ENCODE assay signal across 23 cellular contexts in the genomic region with DNA sequence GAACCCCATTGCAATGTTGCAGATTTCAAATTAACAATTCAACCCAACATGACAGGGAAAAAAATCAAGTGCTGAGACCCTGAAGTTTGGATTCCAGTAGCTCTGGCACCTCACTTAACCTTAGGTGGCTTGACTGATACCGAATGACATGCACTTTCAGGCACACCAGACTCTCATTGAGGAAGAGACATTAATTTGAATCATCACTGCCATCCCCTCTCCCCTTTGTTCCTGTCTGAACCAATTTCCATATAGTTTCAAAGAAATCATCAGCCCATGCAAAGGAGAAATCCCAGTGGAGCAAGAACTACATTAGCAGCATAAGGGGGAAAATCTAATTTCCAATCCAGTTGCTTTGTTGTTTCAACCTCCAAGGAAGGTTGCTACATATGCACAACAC. TPM values are rescaled to one million over a fixed set of nuclear protein-coding genes. Genes with fewer than 3 reads are reported as not detected.
DNase-seq lines count a peak whose midpoint lies in the region; ATAC-seq and TF ChIP-seq lines count a peak whose summit lies in the region.
"Had no signal": no experiment of that assay in that cellular context is flagged by ENCODE, and none has a peak within 500 bp of the region (broad histone marks: within the 10 kb centered on the region; RNA-seq: fewer than 3 reads in every experiment).

No MANE protein-coding gene starts in this region.

- WGBS in heart left ventricle, 4 donors: 46 to 62% (median 58%) methylated on average over 1 of the region's 1 CpG
- 29 to 59% methylated on average over 1 of the region's 1 CpG for WGBS in tibial nerve, 2 donors

- no peaks in the 10 kb centered on the region for H3K27me3 ChIP-seq in heart left ventricle
- H3K27me3 ChIP-seq in tibial nerve: no peaks in the 10 kb centered on the region
- H3K27me3 ChIP-seq in PC-9 (ENCODE audit: insufficient read depth, low read depth): no peaks in the 10 kb centered on the region
- H3K27me3 ChIP-seq: upper lobe of right lung had no signal

- no peak for TF ChIP-seq EP300 in tibial nerve (IDR thresholded peaks at IDR 0.05)

- no TSS peak for BruUV-seq in PC-9 (replicated peaks; lab: Mats Ljungman, UMichigan)

- no peaks in the 10 kb centered on the region for H3K27me3 Mint-ChIP-seq in naive thymus-derived CD8-positive, alpha-beta T cell
- H3K27me3 Mint-ChIP-seq: activated naive CD8-positive, alpha-beta T cell treated with anti-CD3 and anti-CD28 coated beads, Interleukin-2, amount 50 U/mL, for 24 hours; stimulated activated naive CD8-positive, alpha-beta T cell treated with anti-CD3 and anti-CD28 coated beads, Interleukin-15, amount 100 ng/mL, for 72 hours had no signal

- peak overlapping the region in 8 of 10 donors; percentile 9 to 97 (median 68) for H3K27ac Mint-ChIP-seq in naive thymus-derived CD8-positive, alpha-beta T cell
- H3K27ac Mint-ChIP-seq: activated naive CD8-positive, alpha-beta T cell treated with anti-CD3 and anti-CD28 coated beads, Interleukin-2, amount 50 U/mL, for 24 hours; T-helper 2 cell treated with Interferon-gamma antibody and Interleukin-4, amounts not matched to agents 5 μg/mL and 100 μg/mL, for 36 hours had no signal

- H3K4me1 ChIP-seq in heart left ventricle (peaks cover 37 to 100% (median 92%) of the 10 kb centered on the region in 12 donors), tibial nerve (peaks cover 3 to 100% (median 76%) of the 10 kb centered on the region in 4 donors), PC-9 (replicated peaks; ENCODE audit: insufficient read depth) (no peaks in the 10 kb centered on the region; the same call in 1 of the 2 replicates)

- H3K9me3 ChIP-seq in heart left ventricle (no peaks in the 10 kb centered on the region), tibial nerve (no peaks in the 10 kb centered on the region), PC-9 (ENCODE audit: insufficient read depth, low read depth) (no peaks in the 10 kb centered on the region)
- H3K9me3 ChIP-seq: mucosa of descending colon, upper lobe of right lung had no signal

- DNase-seq in heart left ventricle (no peak), cardiac septum (ENCODE audit: low spot score) (no peak), tibial nerve (ENCODE audit: low spot score in 2 of 2) (no peak), PC-9 (no peak), GM19238 (ENCODE audit: insufficient read length, low spot score) (no peak)
- no peak for DNase-seq in naive thymus-derived CD8-positive, alpha-beta T cell
- DNase-seq: activated CD8-positive, alpha-beta memory T cell treated with anti-CD3 and anti-CD28 coated beads, Interleukin-2, amount 50 U/mL, for 48 hours; activated naive CD8-positive, alpha-beta T cell treated with anti-CD3 and anti-CD28 coated beads, Interleukin-2, amount 50 U/mL, for 24 hours; cortex of kidney; DMS 273 treated with DMSO at 0.1 percent for 48 hours; H7; head of caudate nucleus; IMR-90; mucosa of descending colon; NCI-H524; nucleus accumbens; stimulated activated naive CD8-positive, alpha-beta T cell treated with anti-CD3 and anti-CD28 coated beads, Interleukin-15, amount 100 ng/mL, for 72 hours; upper lobe of right lung; WERI-Rb-1 had no signal

- H3K9me2 ChIP-seq in PC-9 (ENCODE audit: insufficient read depth): no peaks in the 10 kb centered on the region

- H2AFZ ChIP-seq in PC-9: no peak overlapping the region

- H3K9me3 Mint-ChIP-seq in naive thymus-derived CD8-positive, alpha-beta T cell: no peaks in the 10 kb centered on the region
- H3K9me3 Mint-ChIP-seq: activated naive CD8-positive, alpha-beta T cell treated with anti-CD3 and anti-CD28 coated beads, Interleukin-2, amount 50 U/mL, for 24 hours; stimulated activated naive CD8-positive, alpha-beta T cell treated with anti-CD3 and anti-CD28 coated beads, Interleukin-15, amount 100 ng/mL, for 72 hours; T-helper 2 cell treated with Interferon-gamma antibody and Interleukin-4, amounts not matched to agents 5 μg/mL and 100 μg/mL, for 36 hours had no signal

- H3F3A ChIP-seq in PC-9 (ENCODE audit: insufficient read depth, low read depth): no peaks in the 10 kb centered on the region

- TF ChIP-seq POLR2A in heart left ventricle (IDR thresholded peaks at IDR 0.05): no peak
- TF ChIP-seq POLR2A in tibial nerve (IDR thresholded peaks at IDR 0.05): no peak

- CTCF ChIA-PET in PC-9 (lab: Charles Lee): no interaction called here

- POLR2A ChIA-PET in naive thymus-derived CD8-positive, alpha-beta T cell (lab: Charles Lee): no interaction called here
- POLR2A ChIA-PET in PC-9 (lab: Charles Lee; ENCODE audit: unreplicated experiment): no interaction called here

- ATAC-seq in heart left ventricle (no peak), HG03469 (IDR thresholded peaks at IDR 0.05; ENCODE audit: unreplicated experiment) (no peak)
- ATAC-seq in naive thymus-derived CD8-positive, alpha-beta T cell: no peak
- ATAC-seq: activated naive CD8-positive, alpha-beta T cell treated with anti-CD3 and anti-CD28 coated beads, Interleukin-2, amount 50 U/mL, for 24 hours; mucosa of descending colon; SK-N-SH treated with all-trans-retinoic acid at 6 μM for 48 hours; stimulated activated naive CD8-positive, alpha-beta T cell treated with anti-CD3 and anti-CD28 coated beads, Interleukin-15, amount 100 ng/mL, for 72 hours; upper lobe of right lung had no signal

- TF ChIP-seq CTCF in heart left ventricle (IDR thresholded peaks at IDR 0.05) (no peak), VCaP (conservative IDR thresholded peaks at IDR 0.05) (no peak), tibial nerve (IDR thresholded peaks at IDR 0.05) (no peak), PC-9 (conservative IDR thresholded peaks at IDR 0.05) (no peak)

- H3K36me3 ChIP-seq in heart left ventricle (no peaks in the 10 kb centered on the region), tibial nerve (no peaks in the 10 kb centered on the region), PC-9 (ENCODE audit: low read depth) (no peaks in the 10 kb centered on the region)
- H3K36me3 ChIP-seq: upper lobe of right lung, WERI-Rb-1 had no signal

- no peak overlapping the region for H3K4me3 Mint-ChIP-seq in naive thymus-derived CD8-positive, alpha-beta T cell
- H3K4me3 Mint-ChIP-seq: activated naive CD8-positive, alpha-beta T cell treated with anti-CD3 and anti-CD28 coated beads, Interleukin-2, amount 50 U/mL, for 24 hours; stimulated activated naive CD8-positive, alpha-beta T cell treated with anti-CD3 and anti-CD28 coated beads, Interleukin-15, amount 100 ng/mL, for 72 hours; T-helper 2 cell treated with Interferon-gamma antibody and Interleukin-4, amounts not matched to agents 5 μg/mL and 100 μg/mL, for 36 hours had no signal

- H4K20me1 ChIP-seq in PC-9 (ENCODE audit: insufficient read depth): no peaks in the 10 kb centered on the region

- no peak overlapping the region for H3K4me2 ChIP-seq in PC-9

- H3K79me2 ChIP-seq in PC-9 (ENCODE audit: low read depth): peaks cover 9% of the 10 kb centered on the region; the same call in 1 of the 2 replicates

- H3K36me3 Mint-ChIP-seq in naive thymus-derived CD8-positive, alpha-beta T cell: peaks cover 0 to 18% (median 12%) of the 10 kb centered on the region in 3 donors

- H3K4me3 ChIP-seq in heart left ventricle (no peak overlapping the region), tibial nerve (no peak overlapping the region), PC-9 (no peak overlapping the region)
- H3K4me3 ChIP-seq: mucosa of descending colon, upper lobe of right lung had no signal

- H3K27ac ChIP-seq in heart left ventricle (peak overlapping the region in 8 of 12 donors; percentile 21 to 91 (median 75)), VCaP (peak overlapping the region; percentile 44; the same call in 1 of the 2 replicates), tibial nerve (peak overlapping the region in 3 of 4 donors; percentile 18 to 92 (median 92)), PC-9 (no peak overlapping the region)
- H3K27ac ChIP-seq: WERI-Rb-1 had no signal

- H3K4me1 Mint-ChIP-seq in naive thymus-derived CD8-positive, alpha-beta T cell: peaks cover 47 to 92% (median 88%) of the 10 kb centered on the region in 4 donors

- intact Hi-C loops in heart left ventricle (cut with DNase I) (no loop called here), cardiac septum (cut with DNase I) (loop anchor here (5.0 kb wide), 1 partner anchor 96 kb away; no protein-coding TSS in a partner anchor), PC-9 (cut with micrococcal nuclease; ENCODE audit: unreplicated experiment) (no loop called here)

RNA-seq across cellular contexts. Expression of gene KLF7, which starts 27.8 kb away (rescaled TPM):
- total RNA-seq in heart left ventricle (10 to 100 TPM; 23.9 to 49.8 (median 27.3) TPM), cardiac septum (34.4 TPM), tibial nerve (10 to 100 TPM; 25.8 to 55.3 (median 37.1) TPM), PC-9 (2021) (12.5 and 20.0 TPM in 2 replicates)
- polyA plus RNA-seq in heart left ventricle: 10 to 100 TPM in 1 of 2 donors, 1 to 10 TPM in 1; 5.0 to 11.7 TPM
- 10 to 100 TPM; 79.5 to 89.2 TPM for total RNA-seq in naive thymus-derived CD8-positive, alpha-beta T cell
- 10 to 100 TPM; 15.2 to 29.6 (median 16.3) TPM for polyA plus RNA-seq in naive thymus-derived CD8-positive, alpha-beta T cell
